ENCODE assay signal across 17 cellular contexts in the genomic region with DNA sequence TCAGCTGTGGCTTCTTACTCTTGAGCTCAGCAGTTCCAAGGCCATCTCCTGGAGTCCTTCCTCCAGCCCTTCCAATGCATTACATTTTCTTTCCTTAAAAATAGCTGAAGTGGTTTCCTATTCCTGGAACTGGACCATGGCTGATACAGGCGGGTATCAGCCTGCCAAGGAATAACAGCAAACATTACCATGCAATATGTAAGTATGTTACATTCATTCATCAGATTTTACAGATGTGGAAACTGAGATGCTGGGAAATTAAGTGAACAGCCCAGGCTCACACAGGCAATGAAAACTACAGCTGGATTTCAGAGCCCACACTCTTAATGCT.
"Had no signal": no experiment of that assay in that cellular context is flagged by ENCODE, and none has a peak within 500 bp of the region (broad histone marks: within the 10 kb centered on the region; RNA-seq: fewer than 3 reads in every experiment).

No MANE protein-coding gene starts in this region.

- H3K9me3 ChIP-seq: colonic mucosa, lower lobe of right lung, transverse colon had no signal

- ATAC-seq: activated CD8-positive, alpha-beta T cell treated with anti-CD3 and anti-CD28 coated beads for 36 hours; activated T-cell treated with anti-CD3 and anti-CD28 coated beads, Interleukin-2, amount 50 U/mL, for 4 hours; stimulated activated naive B cell treated with anti-CD40 and anti-IgM and Interleukin-4, amounts not matched to agents 10 μg/mL and 1 μg/mL and 100 μg/mL, for 72 hours; WTC11 had no signal

- DNase-seq: activated CD4-positive, alpha-beta T cell treated with anti-CD3 and anti-CD28 coated beads for 4 hours; activated CD8-positive, alpha-beta T cell treated with anti-CD3 and anti-CD28 coated beads for 36 hours; activated effector memory CD4-positive, alpha-beta T cell treated with Interleukin-2 at 50 U/mL for 16 hours; activated T-cell treated with anti-CD3 and anti-CD28 coated beads, Interleukin-2, amount 50 U/mL, for 4 hours; effector CD4-positive, alpha-beta T cell; naive B cell; stimulated activated CD4-positive, alpha-beta T cell treated with anti-CD3 and anti-CD28 coated beads, Interleukin-15, amount 100 ng/mL, for 24 hours; stimulated activated CD4-positive, alpha-beta T cell treated with anti-CD3 and anti-CD28 coated beads, Interleukin-4, amount 100 ng/mL, for 1 hour; stimulated activated naive B cell treated with anti-CD40 and anti-IgM and Interleukin-4, amounts not matched to agents 10 μg/mL and 1 μg/mL and 100 μg/mL, for 72 hours; T-helper 2 cell had no signal

- H3K4me1 ChIP-seq: colonic mucosa, lower lobe of right lung, parathyroid adenoma had no signal

- H3K4me3 Mint-ChIP-seq: activated CD8-positive, alpha-beta T cell treated with anti-CD3 and anti-CD28 coated beads for 36 hours; activated naive CD4-positive, alpha-beta T cell treated with anti-CD3 and anti-CD28 coated beads, Interleukin-2, amount 50 U/mL, for 24 hours; activated T-cell treated with anti-CD3 and anti-CD28 coated beads, Interleukin-2, amount 50 U/mL, for 4 hours; naive B cell; stimulated activated naive B cell treated with anti-CD40 and anti-IgM and Interleukin-4, amounts not matched to agents 10 μg/mL and 1 μg/mL and 100 μg/mL, for 72 hours; WTC11 had no signal

- H3K9ac ChIP-seq: parathyroid adenoma had no signal

- H3K27me3 Mint-ChIP-seq: activated CD8-positive, alpha-beta T cell treated with anti-CD3 and anti-CD28 coated beads for 36 hours; activated naive CD4-positive, alpha-beta T cell treated with anti-CD3 and anti-CD28 coated beads, Interleukin-2, amount 50 U/mL, for 24 hours; naive B cell; stimulated activated naive B cell treated with anti-CD40 and anti-IgM and Interleukin-4, amounts not matched to agents 10 μg/mL and 1 μg/mL and 100 μg/mL, for 72 hours had no signal

- H3K27me3 ChIP-seq: colonic mucosa, transverse colon had no signal

- H2AFZ ChIP-seq: parathyroid adenoma had no signal

- H3K4me1 Mint-ChIP-seq: naive B cell; stimulated activated naive B cell treated with anti-CD40 and anti-IgM and Interleukin-4, amounts not matched to agents 10 μg/mL and 1 μg/mL and 100 μg/mL, for 72 hours had no signal

- H3K36me3 ChIP-seq: colonic mucosa, lower lobe of right lung, transverse colon had no signal

- H3K27ac ChIP-seq: colonic mucosa, lower lobe of right lung, parathyroid adenoma had no signal

- H3K4me3 ChIP-seq: colonic mucosa, lower lobe of right lung, skin epidermis, transverse colon had no signal

- H3K36me3 Mint-ChIP-seq: stimulated activated naive B cell treated with anti-CD40 and anti-IgM and Interleukin-4, amounts not matched to agents 10 μg/mL and 1 μg/mL and 100 μg/mL, for 72 hours; WTC11 had no signal

- H3K9me3 Mint-ChIP-seq: activated CD8-positive, alpha-beta T cell treated with anti-CD3 and anti-CD28 coated beads for 36 hours; activated naive CD4-positive, alpha-beta T cell treated with anti-CD3 and anti-CD28 coated beads, Interleukin-2, amount 50 U/mL, for 24 hours; activated T-cell treated with anti-CD3 and anti-CD28 coated beads, Interleukin-2, amount 50 U/mL, for 4 hours; stimulated activated naive B cell treated with anti-CD40 and anti-IgM and Interleukin-4, amounts not matched to agents 10 μg/mL and 1 μg/mL and 100 μg/mL, for 72 hours had no signal

- H3K27ac Mint-ChIP-seq: activated CD8-positive, alpha-beta T cell treated with anti-CD3 and anti-CD28 coated beads for 36 hours; activated naive CD4-positive, alpha-beta T cell treated with anti-CD3 and anti-CD28 coated beads, Interleukin-2, amount 50 U/mL, for 24 hours; stimulated activated naive B cell treated with anti-CD40 and anti-IgM and Interleukin-4, amounts not matched to agents 10 μg/mL and 1 μg/mL and 100 μg/mL, for 72 hours; WTC11 had no signal
